1 cellular context compared by ENCODE assay signal in genomic region chr22:23580586-23581251, GRCh38.
TF ChIP-seq lines count a peak whose summit lies in the region.

No MANE protein-coding gene starts in this region.

TF ChIP-seq in neural cell, 6 proteins besides CTCF, POLR2A, EP300 and RAD21:
- TF ChIP-seq MXI1 (conservative IDR thresholded peaks at IDR 0.05; ENCODE audit: poor library complexity, severe bottlenecking): no peak
- peak; percentile 73 for TF ChIP-seq POLR2AphosphoS5 (IDR thresholded peaks at IDR 0.05)
